Comparison of ENCODE assay signal across 9 cellular contexts in genomic region chr11:33716236-33716635, GRCh38. TPM values are rescaled to one million over a fixed set of nuclear protein-coding genes. Genes with fewer than 3 reads are reported as not detected.
DNase-seq lines count a peak whose midpoint lies in the region; ATAC-seq and TF ChIP-seq lines count a peak whose summit lies in the region.
"Had no signal": no experiment of that assay in that cellular context is flagged by ENCODE, and none has a peak within 500 bp of the region (broad histone marks: within the 10 kb centered on the region; RNA-seq: fewer than 3 reads in every experiment).

No MANE protein-coding gene starts in this region.

- H3K27ac ChIP-seq in gastrocnemius medialis = peak overlapping the region; percentile 67 to 99 (median 92)
- H3K27ac ChIP-seq: BLaER1 treated with 17β-estradiol and CSF1 and Interleukin-3, amounts not matched to agents 10 nM and 100 nM had no signal

- H3K4me1 ChIP-seq in gastrocnemius medialis = peaks cover 52 to 65% of the 10 kb centered on the region in 2 donors

- TF ChIP-seq POLR2A in gastrocnemius medialis (IDR thresholded peaks at IDR 0.05) = no peak

- H3K36me3 ChIP-seq in gastrocnemius medialis = peaks cover 0 to 75% of the 10 kb centered on the region in 2 donors

- no peak overlapping the region for H3K4me3 ChIP-seq in epithelial cell of proximal tubule (ENCODE audit: low read depth, low read length)
- H3K4me3 ChIP-seq in gastrocnemius medialis = no peak overlapping the region
- H3K4me3 ChIP-seq: BLaER1 treated with 17β-estradiol and CSF1 and Interleukin-3, amounts not matched to agents 10 nM and 100 nM had no signal

- H3K9me3 ChIP-seq in gastrocnemius medialis = no peaks in the 10 kb centered on the region
- H3K9me3 ChIP-seq: BLaER1 treated with 17β-estradiol and CSF1 and Interleukin-3, amounts not matched to agents 10 nM and 100 nM had no signal

- TF ChIP-seq CTCF in epithelial cell of proximal tubule (conservative IDR thresholded peaks at IDR 0.05; ENCODE audit: low read depth, low read length) (peak; percentile 66), gastrocnemius medialis (IDR thresholded peaks at IDR 0.05 in 4 of 5, conservative IDR thresholded peaks at IDR 0.05 in 1 of 5) (peak in 4 of 5 experiments; percentile 37 to 60 (median 45))

- intact Hi-C loops in gastrocnemius medialis (cut with DNase I; ENCODE audit: low total_unique reads) = loop anchor here (2.0 kb wide), 1 partner anchor 21 kb away; the partner anchor contains the start of gene CD59

- no peaks in the 10 kb centered on the region for H3K27me3 ChIP-seq in gastrocnemius medialis
- H3K27me3 ChIP-seq: BLaER1 treated with 17β-estradiol and CSF1 and Interleukin-3, amounts not matched to agents 10 nM and 100 nM had no signal

- ATAC-seq in gastrocnemius medialis (peak; percentile 27 to 42), HG03460 (IDR thresholded peaks at IDR 0.05; ENCODE audit: unreplicated experiment) (no peak), HG02763 (IDR thresholded peaks at IDR 0.05; ENCODE audit: unreplicated experiment) (no peak)

- in situ Hi-C loops in gastrocnemius medialis (cut with MboI; ENCODE audit: low sequenced_read_pairs in 4 of 4) = no loop called here

- DNase-seq in NCI-H1417 (lab: John Stamatoyannopoulos, UW) (peak in 2 of 3 experiments; percentile 10 to 36), NCI-H1417 treated with DMSO at 0.1 percent for 48 hours (lab: John Stamatoyannopoulos, UW) (no peak), NCI-H1694 treated with DMSO at 0.1 percent for 48 hours (lab: John Stamatoyannopoulos, UW) (peak; percentile 40), epithelial cell of proximal tubule (ENCODE audit: low read depth) (no peak), gastrocnemius medialis (no peak)
- DNase-seq in stimulated activated CD8-positive, alpha-beta memory T cell treated with anti-CD3 and anti-CD28 coated beads, Interleukin-4, amount 100 ng/mL, for 48 hours = no peak

RNA-seq across cellular contexts. Expression of gene C11orf91, which starts 15.6 kb away (rescaled TPM):
- total RNA-seq in epithelial cell of proximal tubule (not detected in 2 replicates), gastrocnemius medialis (not detected)

RNA-seq across cellular contexts. Expression of gene CD59, which starts 20.0 kb away (rescaled TPM):
- total RNA-seq in epithelial cell of proximal tubule = 427 and 615 TPM in 2 replicates
- 100 to 1,000 TPM; 476 to 717 (median 695) TPM for total RNA-seq in gastrocnemius medialis

RNA-seq across cellular contexts. Expression of gene FBXO3, which starts 58.1 kb away (rescaled TPM):
- total RNA-seq in epithelial cell of proximal tubule = 20.3 and 25.0 TPM in 2 replicates
- 10 to 100 TPM; 31.2 to 45.8 (median 33.4) TPM for total RNA-seq in gastrocnemius medialis

Comparison
In these comparisons a context has a peak if more than half of its experiments do, and no peak if none do; other contexts are left out.
1. DNase-seq: peak in NCI-H1417 (2 of 3) and NCI-H1694 treated with DMSO at 0.1 percent for 48 hours (single experiment); none in NCI-H1417 treated with DMSO at 0.1 percent for 48 hours (single experiment), epithelial cell of proximal tubule (single experiment), gastrocnemius medialis (0 of 2) and stimulated activated CD8-positive, alpha-beta memory T cell treated with anti-CD3 and anti-CD28 coated beads, Interleukin-4, amount 100 ng/mL, for 48 hours (single experiment).
2. ATAC-seq: peak in gastrocnemius medialis (2 of 2); none in HG03460 (single experiment) and HG02763 (single experiment).